Comparison of ENCODE assay signal across 1 cellular context in the genomic region with DNA sequence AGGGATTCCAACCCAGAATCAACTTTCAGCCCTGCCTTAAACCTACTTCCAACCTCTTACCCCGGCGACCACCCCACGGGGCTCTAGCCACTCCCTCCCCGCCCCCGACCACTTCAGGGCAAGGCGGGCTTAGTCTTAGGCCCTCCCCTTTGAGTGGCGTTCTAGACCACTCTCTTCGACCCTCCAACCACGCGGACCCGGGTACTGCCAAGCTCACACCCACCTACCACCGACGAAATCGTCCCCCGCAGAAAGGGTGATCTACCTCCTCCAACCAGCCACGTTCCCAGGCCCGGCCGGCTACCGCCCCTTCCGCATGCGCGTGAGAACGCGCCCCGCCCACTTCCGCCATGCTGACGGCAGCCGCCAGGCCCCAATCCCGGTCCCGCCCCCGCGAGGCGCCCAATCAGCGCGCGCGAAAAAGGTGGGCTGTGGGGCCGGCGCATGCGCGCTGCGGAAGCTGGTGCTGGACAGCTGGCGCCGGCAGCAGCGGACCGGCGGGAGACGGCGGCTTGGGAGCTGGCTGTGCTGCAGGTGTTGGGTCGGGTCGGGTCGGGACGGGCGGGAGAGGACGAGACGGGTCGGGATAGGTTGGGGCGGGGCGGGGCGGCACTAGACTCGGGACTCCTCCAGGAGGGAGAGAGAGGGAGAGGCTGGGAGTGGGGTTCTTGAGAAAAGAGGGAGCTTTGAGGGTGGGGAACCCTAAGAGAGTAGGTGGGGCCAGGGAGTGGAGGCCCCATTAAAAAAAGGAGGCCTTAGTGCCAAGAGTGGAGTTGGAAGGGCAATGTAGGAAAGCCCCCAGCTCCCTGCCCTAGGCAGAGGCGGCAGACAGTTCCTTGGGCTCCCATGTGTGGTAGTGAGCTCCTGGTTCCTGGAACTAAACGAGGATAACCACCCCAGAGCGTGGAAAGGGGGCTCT.
TF ChIP-seq lines count a peak whose summit lies in the region.

A gene with protein sequence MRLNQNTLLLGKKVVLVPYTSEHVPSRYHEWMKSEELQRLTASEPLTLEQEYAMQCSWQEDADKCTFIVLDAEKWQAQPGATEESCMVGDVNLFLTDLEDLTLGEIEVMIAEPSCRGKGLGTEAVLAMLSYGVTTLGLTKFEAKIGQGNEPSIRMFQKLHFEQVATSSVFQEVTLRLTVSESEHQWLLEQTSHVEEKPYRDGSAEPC (minus strand): TSS at position 302 of the 919 bp plus-strand sequence. CDS start 647 bp downstream, outside the sequence.

TF ChIP-seq in HEK293, 187 proteins besides CTCF, POLR2A, EP300 and RAD21 (continued from another document and continues in another):
- TF ChIP-seq, protein P1, sequence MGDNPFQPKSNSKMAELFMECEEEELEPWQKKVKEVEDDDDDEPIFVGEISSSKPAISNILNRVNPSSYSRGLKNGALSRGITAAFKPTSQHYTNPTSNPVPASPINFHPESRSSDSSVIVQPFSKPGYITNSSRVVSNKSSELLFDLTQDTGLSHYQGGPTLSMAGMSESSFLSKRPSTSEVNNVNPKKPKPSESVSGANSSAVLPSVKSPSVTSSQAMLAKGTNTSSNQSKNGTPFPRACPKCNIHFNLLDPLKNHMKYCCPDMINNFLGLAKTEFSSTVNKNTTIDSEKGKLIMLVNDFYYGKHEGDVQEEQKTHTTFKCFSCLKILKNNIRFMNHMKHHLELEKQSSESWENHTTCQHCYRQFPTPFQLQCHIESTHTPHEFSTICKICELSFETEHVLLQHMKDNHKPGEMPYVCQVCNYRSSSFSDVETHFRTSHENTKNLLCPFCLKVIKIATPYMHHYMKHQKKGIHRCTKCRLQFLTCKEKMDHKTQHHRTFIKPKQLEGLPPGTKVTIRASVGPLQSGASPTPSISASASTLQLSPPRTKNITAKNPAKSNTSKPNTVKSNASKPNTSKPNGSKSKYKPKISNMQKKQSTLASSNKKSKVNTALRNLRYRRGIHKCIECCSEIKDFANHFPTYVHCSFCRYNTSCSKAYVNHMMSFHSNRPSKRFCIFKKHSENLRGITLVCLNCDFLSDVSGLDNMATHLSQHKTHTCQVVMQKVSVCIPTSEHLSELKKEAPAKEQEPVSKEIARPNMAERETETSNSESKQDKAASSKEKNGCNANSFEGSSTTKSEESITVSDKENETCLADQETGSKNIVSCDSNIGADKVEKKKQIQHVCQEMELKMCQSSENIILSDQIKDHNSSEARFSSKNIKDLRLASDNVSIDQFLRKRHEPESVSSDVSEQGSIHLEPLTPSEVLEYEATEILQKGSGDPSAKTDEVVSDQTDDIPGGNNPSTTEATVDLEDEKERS (tag by site-specific recombination; IDR thresholded peaks at IDR 0.05), result no peak
- TF ChIP-seq ZNF510 (tag by site-specific recombination; IDR thresholded peaks at IDR 0.05; ENCODE audit: insufficient replicate concordance), result no peak
- TF ChIP-seq, protein P2, sequence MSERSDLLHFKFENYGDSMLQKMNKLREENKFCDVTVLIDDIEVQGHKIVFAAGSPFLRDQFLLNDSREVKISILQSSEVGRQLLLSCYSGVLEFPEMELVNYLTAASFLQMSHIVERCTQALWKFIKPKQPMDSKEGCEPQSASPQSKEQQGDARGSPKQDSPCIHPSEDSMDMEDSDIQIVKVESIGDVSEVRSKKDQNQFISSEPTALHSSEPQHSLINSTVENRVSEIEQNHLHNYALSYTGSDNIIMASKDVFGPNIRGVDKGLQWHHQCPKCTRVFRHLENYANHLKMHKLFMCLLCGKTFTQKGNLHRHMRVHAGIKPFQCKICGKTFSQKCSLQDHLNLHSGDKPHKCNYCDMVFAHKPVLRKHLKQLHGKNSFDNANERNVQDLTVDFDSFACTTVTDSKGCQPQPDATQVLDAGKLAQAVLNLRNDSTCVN (tag by site-specific recombination; optimal IDR thresholded peaks at IDR 0.05), result peak; percentile 63
- TF ChIP-seq ZNF433 (tag by site-specific recombination; IDR thresholded peaks at IDR 0.05; ENCODE audit: low read depth), result no peak
- TF ChIP-seq, protein P3, sequence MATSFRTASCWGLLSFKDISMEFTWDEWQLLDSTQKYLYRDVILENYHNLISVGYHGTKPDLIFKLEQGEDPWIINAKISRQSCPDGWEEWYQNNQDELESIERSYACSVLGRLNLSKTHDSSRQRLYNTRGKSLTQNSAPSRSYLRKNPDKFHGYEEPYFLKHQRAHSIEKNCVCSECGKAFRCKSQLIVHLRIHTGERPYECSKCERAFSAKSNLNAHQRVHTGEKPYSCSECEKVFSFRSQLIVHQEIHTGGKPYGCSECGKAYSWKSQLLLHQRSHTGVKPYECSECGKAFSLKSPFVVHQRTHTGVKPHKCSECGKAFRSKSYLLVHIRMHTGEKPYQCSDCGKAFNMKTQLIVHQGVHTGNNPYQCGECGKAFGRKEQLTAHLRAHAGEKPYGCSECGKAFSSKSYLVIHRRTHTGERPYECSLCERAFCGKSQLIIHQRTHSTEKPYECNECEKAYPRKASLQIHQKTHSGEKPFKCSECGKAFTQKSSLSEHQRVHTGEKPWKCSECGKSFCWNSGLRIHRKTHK (tag by site-specific recombination; IDR thresholded peaks at IDR 0.05), result no peak
- TF ChIP-seq RBAK (tag by site-specific recombination; IDR thresholded peaks at IDR 0.05), result no peak
- no peak for TF ChIP-seq ZBTB1 (tag by site-specific recombination; IDR thresholded peaks at IDR 0.05)
- TF ChIP-seq, protein P4, sequence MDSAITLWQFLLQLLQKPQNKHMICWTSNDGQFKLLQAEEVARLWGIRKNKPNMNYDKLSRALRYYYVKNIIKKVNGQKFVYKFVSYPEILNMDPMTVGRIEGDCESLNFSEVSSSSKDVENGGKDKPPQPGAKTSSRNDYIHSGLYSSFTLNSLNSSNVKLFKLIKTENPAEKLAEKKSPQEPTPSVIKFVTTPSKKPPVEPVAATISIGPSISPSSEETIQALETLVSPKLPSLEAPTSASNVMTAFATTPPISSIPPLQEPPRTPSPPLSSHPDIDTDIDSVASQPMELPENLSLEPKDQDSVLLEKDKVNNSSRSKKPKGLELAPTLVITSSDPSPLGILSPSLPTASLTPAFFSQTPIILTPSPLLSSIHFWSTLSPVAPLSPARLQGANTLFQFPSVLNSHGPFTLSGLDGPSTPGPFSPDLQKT (IDR thresholded peaks at IDR 0.05; ENCODE audit: borderline replicate concordance, low read depth, low read length), result peak; percentile 62; the same call in 1 of the 2 replicates
- no peak for TF ChIP-seq GLI2 (tag by site-specific recombination; IDR thresholded peaks at IDR 0.05; ENCODE audit: borderline replicate concordance, low read depth)
- TF ChIP-seq, protein P5, sequence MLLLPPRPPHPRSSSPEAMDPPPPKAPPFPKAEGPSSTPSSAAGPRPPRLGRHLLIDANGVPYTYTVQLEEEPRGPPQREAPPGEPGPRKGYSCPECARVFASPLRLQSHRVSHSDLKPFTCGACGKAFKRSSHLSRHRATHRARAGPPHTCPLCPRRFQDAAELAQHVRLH (tag by site-specific recombination; IDR thresholded peaks at IDR 0.05), result peak; percentile 88
- TF ChIP-seq ZNF791 (tag by site-specific recombination; IDR thresholded peaks at IDR 0.05), result no peak
- no peak for TF ChIP-seq ZNF114 (tag by site-specific recombination; IDR thresholded peaks at IDR 0.05)
- no peak for TF ChIP-seq YY1 (tag by site-specific recombination; IDR thresholded peaks at IDR 0.05)
- TF ChIP-seq, protein P6, sequence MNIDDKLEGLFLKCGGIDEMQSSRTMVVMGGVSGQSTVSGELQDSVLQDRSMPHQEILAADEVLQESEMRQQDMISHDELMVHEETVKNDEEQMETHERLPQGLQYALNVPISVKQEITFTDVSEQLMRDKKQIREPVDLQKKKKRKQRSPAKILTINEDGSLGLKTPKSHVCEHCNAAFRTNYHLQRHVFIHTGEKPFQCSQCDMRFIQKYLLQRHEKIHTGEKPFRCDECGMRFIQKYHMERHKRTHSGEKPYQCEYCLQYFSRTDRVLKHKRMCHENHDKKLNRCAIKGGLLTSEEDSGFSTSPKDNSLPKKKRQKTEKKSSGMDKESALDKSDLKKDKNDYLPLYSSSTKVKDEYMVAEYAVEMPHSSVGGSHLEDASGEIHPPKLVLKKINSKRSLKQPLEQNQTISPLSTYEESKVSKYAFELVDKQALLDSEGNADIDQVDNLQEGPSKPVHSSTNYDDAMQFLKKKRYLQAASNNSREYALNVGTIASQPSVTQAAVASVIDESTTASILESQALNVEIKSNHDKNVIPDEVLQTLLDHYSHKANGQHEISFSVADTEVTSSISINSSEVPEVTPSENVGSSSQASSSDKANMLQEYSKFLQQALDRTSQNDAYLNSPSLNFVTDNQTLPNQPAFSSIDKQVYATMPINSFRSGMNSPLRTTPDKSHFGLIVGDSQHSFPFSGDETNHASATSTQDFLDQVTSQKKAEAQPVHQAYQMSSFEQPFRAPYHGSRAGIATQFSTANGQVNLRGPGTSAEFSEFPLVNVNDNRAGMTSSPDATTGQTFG (tag by site-specific recombination; IDR thresholded peaks at IDR 0.05; ENCODE audit: borderline replicate concordance), result no peak
- no peak for TF ChIP-seq ZNF660 (tag by site-specific recombination; IDR thresholded peaks at IDR 0.05)
- no peak for TF ChIP-seq ZNF404 (tag by site-specific recombination; IDR thresholded peaks at IDR 0.05)
- no peak for TF ChIP-seq ZNF548 (tag by site-specific recombination; IDR thresholded peaks at IDR 0.05)
- TF ChIP-seq ZSCAN16 (tag by site-specific recombination; IDR thresholded peaks at IDR 0.05), result no peak
- no peak for TF ChIP-seq ZNF10 (tag by site-specific recombination; IDR thresholded peaks at IDR 0.05)
- TF ChIP-seq, protein P7, sequence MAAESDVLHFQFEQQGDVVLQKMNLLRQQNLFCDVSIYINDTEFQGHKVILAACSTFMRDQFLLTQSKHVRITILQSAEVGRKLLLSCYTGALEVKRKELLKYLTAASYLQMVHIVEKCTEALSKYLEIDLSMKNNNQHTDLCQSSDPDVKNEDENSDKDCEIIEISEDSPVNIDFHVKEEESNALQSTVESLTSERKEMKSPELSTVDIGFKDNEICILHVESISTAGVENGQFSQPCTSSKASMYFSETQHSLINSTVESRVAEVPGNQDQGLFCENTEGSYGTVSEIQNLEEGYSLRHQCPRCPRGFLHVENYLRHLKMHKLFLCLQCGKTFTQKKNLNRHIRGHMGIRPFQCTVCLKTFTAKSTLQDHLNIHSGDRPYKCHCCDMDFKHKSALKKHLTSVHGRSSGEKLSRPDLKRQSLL (tag by site-specific recombination; IDR thresholded peaks at IDR 0.05), result no peak
- TF ChIP-seq, protein P8, sequence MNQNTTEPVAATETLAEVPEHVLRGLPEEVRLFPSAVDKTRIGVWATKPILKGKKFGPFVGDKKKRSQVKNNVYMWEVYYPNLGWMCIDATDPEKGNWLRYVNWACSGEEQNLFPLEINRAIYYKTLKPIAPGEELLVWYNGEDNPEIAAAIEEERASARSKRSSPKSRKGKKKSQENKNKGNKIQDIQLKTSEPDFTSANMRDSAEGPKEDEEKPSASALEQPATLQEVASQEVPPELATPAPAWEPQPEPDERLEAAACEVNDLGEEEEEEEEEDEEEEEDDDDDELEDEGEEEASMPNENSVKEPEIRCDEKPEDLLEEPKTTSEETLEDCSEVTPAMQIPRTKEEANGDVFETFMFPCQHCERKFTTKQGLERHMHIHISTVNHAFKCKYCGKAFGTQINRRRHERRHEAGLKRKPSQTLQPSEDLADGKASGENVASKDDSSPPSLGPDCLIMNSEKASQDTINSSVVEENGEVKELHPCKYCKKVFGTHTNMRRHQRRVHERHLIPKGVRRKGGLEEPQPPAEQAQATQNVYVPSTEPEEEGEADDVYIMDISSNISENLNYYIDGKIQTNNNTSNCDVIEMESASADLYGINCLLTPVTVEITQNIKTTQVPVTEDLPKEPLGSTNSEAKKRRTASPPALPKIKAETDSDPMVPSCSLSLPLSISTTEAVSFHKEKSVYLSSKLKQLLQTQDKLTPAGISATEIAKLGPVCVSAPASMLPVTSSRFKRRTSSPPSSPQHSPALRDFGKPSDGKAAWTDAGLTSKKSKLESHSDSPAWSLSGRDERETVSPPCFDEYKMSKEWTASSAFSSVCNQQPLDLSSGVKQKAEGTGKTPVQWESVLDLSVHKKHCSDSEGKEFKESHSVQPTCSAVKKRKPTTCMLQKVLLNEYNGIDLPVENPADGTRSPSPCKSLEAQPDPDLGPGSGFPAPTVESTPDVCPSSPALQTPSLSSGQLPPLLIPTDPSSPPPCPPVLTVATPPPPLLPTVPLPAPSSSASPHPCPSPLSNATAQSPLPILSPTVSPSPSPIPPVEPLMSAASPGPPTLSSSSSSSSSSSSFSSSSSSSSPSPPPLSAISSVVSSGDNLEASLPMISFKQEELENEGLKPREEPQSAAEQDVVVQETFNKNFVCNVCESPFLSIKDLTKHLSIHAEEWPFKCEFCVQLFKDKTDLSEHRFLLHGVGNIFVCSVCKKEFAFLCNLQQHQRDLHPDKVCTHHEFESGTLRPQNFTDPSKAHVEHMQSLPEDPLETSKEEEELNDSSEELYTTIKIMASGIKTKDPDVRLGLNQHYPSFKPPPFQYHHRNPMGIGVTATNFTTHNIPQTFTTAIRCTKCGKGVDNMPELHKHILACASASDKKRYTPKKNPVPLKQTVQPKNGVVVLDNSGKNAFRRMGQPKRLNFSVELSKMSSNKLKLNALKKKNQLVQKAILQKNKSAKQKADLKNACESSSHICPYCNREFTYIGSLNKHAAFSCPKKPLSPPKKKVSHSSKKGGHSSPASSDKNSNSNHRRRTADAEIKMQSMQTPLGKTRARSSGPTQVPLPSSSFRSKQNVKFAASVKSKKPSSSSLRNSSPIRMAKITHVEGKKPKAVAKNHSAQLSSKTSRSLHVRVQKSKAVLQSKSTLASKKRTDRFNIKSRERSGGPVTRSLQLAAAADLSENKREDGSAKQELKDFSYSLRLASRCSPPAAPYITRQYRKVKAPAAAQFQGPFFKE (tag by site-specific recombination; IDR thresholded peaks at IDR 0.05; ENCODE audit: borderline replicate concordance), result no peak
- TF ChIP-seq KLF10 (tag by site-specific recombination; IDR thresholded peaks at IDR 0.05), result peak; percentile 98
- no peak for TF ChIP-seq ZNF184 (tag by site-specific recombination; IDR thresholded peaks at IDR 0.05)
- TF ChIP-seq ZNF132 (tag by site-specific recombination; IDR thresholded peaks at IDR 0.05; ENCODE audit: borderline replicate concordance), result no peak
- TF ChIP-seq ZBTB7A (tag by site-specific recombination; IDR thresholded peaks at IDR 0.05; ENCODE audit: low read depth), result peak; percentile 68; the same call in 1 of the 2 replicates
- no peak for TF ChIP-seq ZNF555 (tag by site-specific recombination; conservative IDR thresholded peaks at IDR 0.05)
- TF ChIP-seq ZNF623 (tag by site-specific recombination; IDR thresholded peaks at IDR 0.05), result no peak
- TF ChIP-seq ZNF157 (tag by site-specific recombination; IDR thresholded peaks at IDR 0.05), result no peak
- TF ChIP-seq ZFHX2 (tag by site-specific recombination; conservative IDR thresholded peaks at IDR 0.05), result peak; percentile 98
- TF ChIP-seq TRIM28 (IDR thresholded peaks at IDR 0.05; ENCODE audit: borderline replicate concordance, low read length), result no peak
- TF ChIP-seq ZBTB17 (tag by site-specific recombination; IDR thresholded peaks at IDR 0.05), result peak; percentile 57; the same call in 1 of the 2 replicates
- TF ChIP-seq ZBTB21 (tag by site-specific recombination; IDR thresholded peaks at IDR 0.05), result no peak; the same call in 1 of the 2 replicates
- TF ChIP-seq, protein P9, sequence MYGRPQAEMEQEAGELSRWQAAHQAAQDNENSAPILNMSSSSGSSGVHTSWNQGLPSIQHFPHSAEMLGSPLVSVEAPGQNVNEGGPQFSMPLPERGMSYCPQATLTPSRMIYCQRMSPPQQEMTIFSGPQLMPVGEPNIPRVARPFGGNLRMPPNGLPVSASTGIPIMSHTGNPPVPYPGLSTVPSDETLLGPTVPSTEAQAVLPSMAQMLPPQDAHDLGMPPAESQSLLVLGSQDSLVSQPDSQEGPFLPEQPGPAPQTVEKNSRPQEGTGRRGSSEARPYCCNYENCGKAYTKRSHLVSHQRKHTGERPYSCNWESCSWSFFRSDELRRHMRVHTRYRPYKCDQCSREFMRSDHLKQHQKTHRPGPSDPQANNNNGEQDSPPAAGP (tag by site-specific recombination; IDR thresholded peaks at IDR 0.05), result peak; percentile 92
- no peak for TF ChIP-seq ZNF521 (tag by site-specific recombination; IDR thresholded peaks at IDR 0.05)
- TF ChIP-seq ZNF530 (tag by site-specific recombination; IDR thresholded peaks at IDR 0.05; ENCODE audit: low read depth), result no peak
- TF ChIP-seq ZNF654 (tag by site-specific recombination; IDR thresholded peaks at IDR 0.05; ENCODE audit: low read depth), result no peak
- no peak for TF ChIP-seq ZNF571 (tag by site-specific recombination; IDR thresholded peaks at IDR 0.05)
